ENCODE assay signal across 9 cellular contexts in the genomic region with DNA sequence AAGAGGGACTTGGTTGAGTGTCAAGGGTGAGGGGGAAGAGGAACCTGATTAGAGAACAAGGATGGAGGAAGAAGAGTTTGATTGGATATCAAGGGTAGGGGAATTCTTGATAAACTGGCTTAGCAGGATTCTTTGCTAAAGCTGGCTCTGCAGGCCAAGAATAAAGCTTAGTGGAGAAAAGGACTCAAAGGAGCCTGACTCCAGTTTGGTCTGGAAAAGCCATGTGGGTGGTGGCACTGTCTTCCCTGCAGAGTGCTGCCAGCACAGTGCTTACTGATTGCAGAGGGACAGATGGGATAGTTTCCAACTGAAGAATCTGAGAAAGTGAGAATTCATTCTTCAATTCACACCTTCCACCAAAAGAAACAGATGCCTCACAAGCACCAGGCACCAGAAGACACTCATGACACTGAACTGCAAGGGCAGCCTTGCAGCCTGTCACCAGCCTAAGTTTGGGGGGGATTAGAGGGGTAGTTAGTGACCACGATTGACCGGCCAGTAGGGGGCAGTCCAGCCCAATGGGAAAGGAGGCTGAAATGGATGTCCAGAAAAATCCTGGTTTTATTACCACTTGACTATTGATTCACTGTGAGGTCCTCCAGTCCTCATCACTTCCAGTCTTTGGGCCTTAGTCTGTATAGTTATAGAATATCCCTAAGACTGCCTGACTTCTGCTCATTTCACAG.
A peak's percentile ranks its signal among the peaks of the same experiment; 100 is the strongest.
DNase-seq lines count a peak whose midpoint lies in the region; ATAC-seq and TF ChIP-seq lines count a peak whose summit lies in the region.
"Had no signal": no experiment of that assay in that cellular context is flagged by ENCODE, and none has a peak within 500 bp of the region (broad histone marks: within the 10 kb centered on the region; RNA-seq: fewer than 3 reads in every experiment).

No MANE protein-coding gene starts in this region.

- POLR2A ChIA-PET in CD4-positive, alpha-beta memory T cell (lab: Charles Lee; ENCODE audit: partially characterized antibody): no interaction called here

- H3K4me3 ChIP-seq in ascending aorta: no peak overlapping the region
- no peak overlapping the region for H3K4me3 ChIP-seq in CD4-positive, alpha-beta memory T cell (ENCODE audit: low read length in 2 of 2)
- H3K4me3 ChIP-seq: upper lobe of left lung had no signal

- no peak for ATAC-seq in GM18519 (IDR thresholded peaks at IDR 0.05; ENCODE audit: low FRiP score, unreplicated experiment)

- no peaks in the 10 kb centered on the region for H3K36me3 Mint-ChIP-seq in activated CD4-positive, alpha-beta T cell treated with anti-CD3 and anti-CD28 coated beads, Interleukin-2, amount 10 ng/mL, durations not matched to agents 24 days and 14 days (ENCODE audit: low read depth)
- H3K36me3 Mint-ChIP-seq in chondrocyte (ENCODE audit: low read depth): no peaks in the 10 kb centered on the region
- H3K36me3 Mint-ChIP-seq in CD4-positive, alpha-beta memory T cell: no peaks in the 10 kb centered on the region

- H3K27me3 ChIP-seq in ascending aorta: no peaks in the 10 kb centered on the region
- peaks cover 4% of the 10 kb centered on the region for H3K27me3 ChIP-seq in CD4-positive, alpha-beta memory T cell (ENCODE audit: insufficient read depth, low read length)

- H3K36me3 ChIP-seq in ascending aorta: no peaks in the 10 kb centered on the region
- H3K36me3 ChIP-seq in CD4-positive, alpha-beta memory T cell (ENCODE audit: insufficient read depth, low read length): no peaks in the 10 kb centered on the region
- H3K36me3 ChIP-seq: upper lobe of left lung had no signal

- CTCF ChIA-PET in CD4-positive, alpha-beta memory T cell (lab: Charles Lee; ENCODE audit: partially characterized antibody): no interaction called here

- peaks cover 15% of the 10 kb centered on the region for H3K27me3 Mint-ChIP-seq in activated CD4-positive, alpha-beta T cell treated with anti-CD3 and anti-CD28 coated beads, Interleukin-2, amount 10 ng/mL, durations not matched to agents 24 days and 14 days
- H3K27me3 Mint-ChIP-seq in chondrocyte (ENCODE audit: low read depth): peaks cover 41% of the 10 kb centered on the region
- peaks cover 18 to 20% of the 10 kb centered on the region in 2 donors for H3K27me3 Mint-ChIP-seq in CD4-positive, alpha-beta memory T cell

- H3K27ac ChIP-seq in ascending aorta: no peak overlapping the region
- H3K27ac ChIP-seq in CD4-positive, alpha-beta memory T cell (ENCODE audit: low read depth, low read length): no peak overlapping the region
- H3K27ac ChIP-seq: upper lobe of left lung had no signal

- intact Hi-C loops in activated CD4-positive, alpha-beta T cell treated with anti-CD3 and anti-CD28 coated beads, Interleukin-2, amount 10 ng/mL, durations not matched to agents 24 days and 14 days (cut with micrococcal nuclease): no loop called here
- intact Hi-C loops in ascending aorta (cut with DNase I): no loop called here
- intact Hi-C loops in CD4-positive, alpha-beta memory T cell (cut with micrococcal nuclease): no loop called here

- no peak overlapping the region for H3K4me3 Mint-ChIP-seq in activated CD4-positive, alpha-beta T cell treated with anti-CD3 and anti-CD28 coated beads, Interleukin-2, amount 10 ng/mL, durations not matched to agents 24 days and 14 days
- no peak overlapping the region for H3K4me3 Mint-ChIP-seq in chondrocyte (ENCODE audit: unreplicated experiment)
- no peak overlapping the region for H3K4me3 Mint-ChIP-seq in CD4-positive, alpha-beta memory T cell

- peaks cover 4% of the 10 kb centered on the region for H3K9me3 Mint-ChIP-seq in activated CD4-positive, alpha-beta T cell treated with anti-CD3 and anti-CD28 coated beads, Interleukin-2, amount 10 ng/mL, durations not matched to agents 24 days and 14 days
- H3K9me3 Mint-ChIP-seq in chondrocyte (ENCODE audit: low read depth): peaks cover 12% of the 10 kb centered on the region
- H3K9me3 Mint-ChIP-seq in CD4-positive, alpha-beta memory T cell: peaks cover 0 to 7% (median 2%) of the 10 kb centered on the region in 8 donors

- H3K4me1 Mint-ChIP-seq in activated CD4-positive, alpha-beta T cell treated with anti-CD3 and anti-CD28 coated beads, Interleukin-2, amount 10 ng/mL, durations not matched to agents 24 days and 14 days: peaks cover 1% of the 10 kb centered on the region
- no peaks in the 10 kb centered on the region for H3K4me1 Mint-ChIP-seq in chondrocyte (ENCODE audit: low read depth)
- H3K4me1 Mint-ChIP-seq in CD4-positive, alpha-beta memory T cell: no peaks in the 10 kb centered on the region

- peak; percentile 35 for TF ChIP-seq CTCF in chondrocyte (IDR thresholded peaks at IDR 0.05)
- TF ChIP-seq CTCF in ascending aorta (IDR thresholded peaks at IDR 0.05): no peak

- peak; percentile 60 for DNase-seq in activated CD4-positive, alpha-beta T cell treated with anti-CD3 and anti-CD28 coated beads, Interleukin-2, amount 10 ng/mL, durations not matched to agents 24 days and 14 days
- no peak for DNase-seq in activated CD4-positive, alpha-beta T cell treated with anti-CD3 and anti-CD28 coated beads, Interleukin-2, amount 50 U/mL, for 4 hours
- DNase-seq in NCI-H1105 (lab: John Stamatoyannopoulos, UW): peak; percentile 42
- no peak for DNase-seq in chondrocyte (ENCODE audit: low spot score)
- DNase-seq in stimulated activated CD4-positive, alpha-beta T cell treated with anti-CD3 and anti-CD28 coated beads, Interleukin-4, amount 100 ng/mL, for 24 hours: peak; percentile 6
- DNase-seq in ascending aorta (ENCODE audit: low spot score in 2 of 2): no peak
- DNase-seq in CD4-positive, alpha-beta memory T cell: no peak
- DNase-seq: upper lobe of left lung had no signal

- H3K4me1 ChIP-seq in ascending aorta: no peaks in the 10 kb centered on the region
- H3K4me1 ChIP-seq in CD4-positive, alpha-beta memory T cell (ENCODE audit: insufficient read depth, low read length): no peaks in the 10 kb centered on the region
- H3K4me1 ChIP-seq: upper lobe of left lung had no signal

- no peak overlapping the region for H3K27ac Mint-ChIP-seq in activated CD4-positive, alpha-beta T cell treated with anti-CD3 and anti-CD28 coated beads, Interleukin-2, amount 10 ng/mL, durations not matched to agents 24 days and 14 days
- no peak overlapping the region for H3K27ac Mint-ChIP-seq in chondrocyte (ENCODE audit: unreplicated experiment)
- H3K27ac Mint-ChIP-seq in CD4-positive, alpha-beta memory T cell: no peak overlapping the region

- peaks cover 0 to 3% of the 10 kb centered on the region in 2 donors for H3K9me3 ChIP-seq in ascending aorta
- H3K9me3 ChIP-seq in CD4-positive, alpha-beta memory T cell (ENCODE audit: control insufficient read depth in 1 of 2, low read length in 2 of 2): no peaks in the 10 kb centered on the region
- H3K9me3 ChIP-seq: upper lobe of left lung had no signal

Comparison
In these comparisons a context has a peak if more than half of its experiments do, and no peak if none do; other contexts are left out.
1. DNase-seq: peak in activated CD4-positive, alpha-beta T cell treated with anti-CD3 and anti-CD28 coated beads, Interleukin-2, amount 10 ng/mL, durations not matched to agents 24 days and 14 days (single experiment), NCI-H1105 (single experiment) and stimulated activated CD4-positive, alpha-beta T cell treated with anti-CD3 and anti-CD28 coated beads, Interleukin-4, amount 100 ng/mL, for 24 hours (single experiment); none in activated CD4-positive, alpha-beta T cell treated with anti-CD3 and anti-CD28 coated beads, Interleukin-2, amount 50 U/mL, for 4 hours (0 of 2), chondrocyte (single experiment), ascending aorta (0 of 2) and CD4-positive, alpha-beta memory T cell (0 of 5).